Comparison of ENCODE assay signal across 12 cellular contexts in genomic region chr3:112302061-112302830, GRCh38. TPM values are rescaled to one million over a fixed set of nuclear protein-coding genes. Genes with fewer than 3 reads are reported as not detected.
DNase-seq lines count a peak whose midpoint lies in the region; ATAC-seq and TF ChIP-seq lines count a peak whose summit lies in the region.
"Had no signal": no experiment of that assay in that cellular context is flagged by ENCODE, and none has a peak within 500 bp of the region (broad histone marks: within the 10 kb centered on the region; RNA-seq: fewer than 3 reads in every experiment).

No MANE protein-coding gene starts in this region.

- H3K36me3 Mint-ChIP-seq in T-cell, result no peaks in the 10 kb centered on the region
- peaks cover 4% of the 10 kb centered on the region for H3K36me3 Mint-ChIP-seq in activated T-helper 2 cell treated with anti-CD3 and anti-CD28 coated beads, Interferon-gamma antibody, Interleukin-2, Interleukin-4, amounts not matched to agents 10 μg/mL and 5 μg/mL and 100 μg/mL, durations not matched to agents 14 hours and 24 hours and 36 hours (ENCODE audit: low read depth)

- H3K9me3 Mint-ChIP-seq in T-cell, result no peaks in the 10 kb centered on the region
- no peaks in the 10 kb centered on the region for H3K9me3 Mint-ChIP-seq in activated T-helper 2 cell treated with anti-CD3 and anti-CD28 coated beads, Interferon-gamma antibody, Interleukin-2, Interleukin-4, amounts not matched to agents 10 μg/mL and 5 μg/mL and 100 μg/mL, durations not matched to agents 14 hours and 24 hours and 36 hours
- H3K9me3 Mint-ChIP-seq: activated naive CD8-positive, alpha-beta T cell treated with anti-CD3 and anti-CD28 coated beads, Interleukin-2, amount 50 U/mL, for 24 hours had no signal

- H3K9me2 ChIP-seq in hepatocyte (replicated peaks; ENCODE audit: insufficient read depth), result no peaks in the 10 kb centered on the region

- H3K36me3 ChIP-seq in A673 (ENCODE audit: insufficient read depth, low read length, poor library complexity, severe bottlenecking) (no peaks in the 10 kb centered on the region), hepatocyte (replicated peaks; ENCODE audit: insufficient read depth, low read depth) (no peaks in the 10 kb centered on the region)
- H3K36me3 ChIP-seq: SJCRH30 had no signal

- peak overlapping the region; percentile 69 for H3K4me2 ChIP-seq in hepatocyte

- POLR2A ChIA-PET in A673 (lab: Charles Lee; ENCODE audit: low non-redundant PET) (no interaction called here), T-cell (lab: Charles Lee) (no interaction called here), GM10248 (lab: Yijun Ruan, JAX) (no interaction called here)

- no peaks in the 10 kb centered on the region for H4K20me1 ChIP-seq in hepatocyte (ENCODE audit: insufficient read depth, poor library complexity, severe bottlenecking)

- H3K79me2 ChIP-seq in hepatocyte, result no peaks in the 10 kb centered on the region

- CTCF ChIA-PET in A673 (lab: Charles Lee), result no interaction called here
- CTCF ChIA-PET in T-cell (lab: Charles Lee), result interaction anchor here (0.5 to 2.9 kb wide), 3 partner anchors 9 to 216 kb away, joined by 3 to 11 read pairs (median 3); no protein-coding TSS in a partner anchor
- CTCF ChIA-PET in GM10248 (lab: Yijun Ruan, JAX), result interaction anchor here (1.5 to 5.2 kb wide), 2 partner anchors 8 to 191 kb away, joined by 3 to 51 read pairs; partner anchors contain the start of gene SLC9C1

- H3K27me3 Mint-ChIP-seq in T-cell, result no peaks in the 10 kb centered on the region
- H3K27me3 Mint-ChIP-seq in activated T-helper 2 cell treated with anti-CD3 and anti-CD28 coated beads, Interferon-gamma antibody, Interleukin-2, Interleukin-4, amounts not matched to agents 10 μg/mL and 5 μg/mL and 100 μg/mL, durations not matched to agents 14 hours and 24 hours and 36 hours (ENCODE audit: low read depth), result no peaks in the 10 kb centered on the region
- H3K27me3 Mint-ChIP-seq: activated naive CD8-positive, alpha-beta T cell treated with anti-CD3 and anti-CD28 coated beads, Interleukin-2, amount 50 U/mL, for 24 hours had no signal

- H3K9me3 ChIP-seq in A673 (ENCODE audit: low read depth, low read length, poor library complexity, severe bottlenecking) (no peaks in the 10 kb centered on the region), hepatocyte (ENCODE audit: low read depth) (no peaks in the 10 kb centered on the region)
- H3K9me3 ChIP-seq: SJCRH30 had no signal

- peak overlapping the region; percentile 13 to 24 for H3K27ac Mint-ChIP-seq in T-cell
- no peak overlapping the region for H3K27ac Mint-ChIP-seq in activated T-helper 2 cell treated with anti-CD3 and anti-CD28 coated beads, Interferon-gamma antibody, Interleukin-2, Interleukin-4, amounts not matched to agents 10 μg/mL and 5 μg/mL and 100 μg/mL, durations not matched to agents 14 hours and 24 hours and 36 hours
- H3K27ac Mint-ChIP-seq: activated naive CD8-positive, alpha-beta T cell treated with anti-CD3 and anti-CD28 coated beads, Interleukin-2, amount 50 U/mL, for 24 hours had no signal

- ATAC-seq in T-cell (replicated peaks in 1 of 4) (no peak), foreskin keratinocyte (no peak)
- ATAC-seq: activated naive CD8-positive, alpha-beta T cell treated with anti-CD3 and anti-CD28 coated beads, Interleukin-2, amount 50 U/mL, for 24 hours had no signal

- TF ChIP-seq CTCF in A673 (conservative IDR thresholded peaks at IDR 0.05; ENCODE audit: low read depth, low read length) (no peak), hepatocyte (IDR thresholded peaks at IDR 0.05; ENCODE audit: poor library complexity) (no peak), foreskin keratinocyte (conservative IDR thresholded peaks at IDR 0.05) (no peak), GM10248 (IDR thresholded peaks at IDR 0.05; ENCODE audit: control extremely low read depth, extremely low read depth, low read depth, missing control alignments) (no peak)

- peak overlapping the region; percentile 40 for H3K4me3 ChIP-seq in A673 (ENCODE audit: low read depth, low read length, poor library complexity, severe bottlenecking)
- H3K4me3 ChIP-seq in hepatocyte, result peak overlapping the region; percentile 10
- H3K4me3 ChIP-seq: SJCRH30 had no signal

- no TSS peak for BruUV-seq in A673 (replicated peaks; lab: Mats Ljungman, UMichigan)

- peak; percentile 22 for DNase-seq in A673 (ENCODE audit: low spot score)
- peak; percentile 47 for DNase-seq in HT1080 (ENCODE audit: low read depth)
- no peak for DNase-seq in T-cell
- peak; percentile 79 for DNase-seq in hepatocyte (ENCODE audit: low spot score)
- no peak for DNase-seq in activated T-helper 2 cell treated with anti-CD3 and anti-CD28 coated beads, Interferon-gamma antibody, Interleukin-2, Interleukin-4, amounts not matched to agents 10 μg/mL and 5 μg/mL and 100 μg/mL, durations not matched to agents 14 hours and 24 hours and 36 hours (ENCODE audit: low spot score)
- no peak for DNase-seq in medulla oblongata (ENCODE audit: extremely low spot score)
- DNase-seq in foreskin keratinocyte, result no peak
- no peak for DNase-seq in GM10248 (ENCODE audit: extremely low spot score)
- DNase-seq: activated naive CD8-positive, alpha-beta T cell treated with anti-CD3 and anti-CD28 coated beads, Interleukin-2, amount 50 U/mL, for 24 hours had no signal

- H2AFZ ChIP-seq in hepatocyte, result peak overlapping the region; percentile 33

- H3K4me3 Mint-ChIP-seq in T-cell, result no peak overlapping the region
- H3K4me3 Mint-ChIP-seq in activated T-helper 2 cell treated with anti-CD3 and anti-CD28 coated beads, Interferon-gamma antibody, Interleukin-2, Interleukin-4, amounts not matched to agents 10 μg/mL and 5 μg/mL and 100 μg/mL, durations not matched to agents 14 hours and 24 hours and 36 hours (ENCODE audit: low read depth), result no peak overlapping the region
- H3K4me3 Mint-ChIP-seq: activated naive CD8-positive, alpha-beta T cell treated with anti-CD3 and anti-CD28 coated beads, Interleukin-2, amount 50 U/mL, for 24 hours had no signal

- intact Hi-C loops in A673 (cut with micrococcal nuclease; ENCODE audit: unreplicated experiment), result no loop called here
- intact Hi-C loops in activated T-helper 2 cell treated with anti-CD3 and anti-CD28 coated beads, Interferon-gamma antibody, Interleukin-2, Interleukin-4, amounts not matched to agents 10 μg/mL and 5 μg/mL and 100 μg/mL, durations not matched to agents 14 hours and 24 hours and 36 hours (cut with micrococcal nuclease), result loop anchor here (5.0 kb wide), 1 partner anchor 165 kb away; no protein-coding TSS in a partner anchor

- H3K27me3 ChIP-seq in A673 (replicated peaks; ENCODE audit: insufficient read depth, low read depth, low read length, poor library complexity) (no peaks in the 10 kb centered on the region), hepatocyte (no peaks in the 10 kb centered on the region), foreskin keratinocyte (no peaks in the 10 kb centered on the region)
- H3K27me3 ChIP-seq: SJCRH30 had no signal

- peaks cover 16 to 17% (median 16%) of the 10 kb centered on the region in 3 donors for H3K4me1 Mint-ChIP-seq in T-cell
- H3K4me1 Mint-ChIP-seq in activated T-helper 2 cell treated with anti-CD3 and anti-CD28 coated beads, Interferon-gamma antibody, Interleukin-2, Interleukin-4, amounts not matched to agents 10 μg/mL and 5 μg/mL and 100 μg/mL, durations not matched to agents 14 hours and 24 hours and 36 hours (ENCODE audit: low read depth), result peaks cover 21% of the 10 kb centered on the region

- H3K4me1 ChIP-seq in A673 (ENCODE audit: insufficient read depth, low read length, poor library complexity, severe bottlenecking), result peaks cover 25% of the 10 kb centered on the region
- H3K4me1 ChIP-seq in hepatocyte (ENCODE audit: insufficient read depth), result peaks cover 26% of the 10 kb centered on the region
- H3K4me1 ChIP-seq in foreskin keratinocyte, result no peaks in the 10 kb centered on the region
- H3K4me1 ChIP-seq: SJCRH30 had no signal

- H3K27ac ChIP-seq in A673 (ENCODE audit: low read depth, low read length, poor library complexity, severe bottlenecking) (peak overlapping the region; percentile 9), hepatocyte (peak overlapping the region; percentile 90), foreskin keratinocyte (no peak overlapping the region)
- H3K27ac ChIP-seq: C4-2B, SJCRH30 had no signal

- WGBS in hepatocyte (ENCODE audit: low lambda C conversion rate, missing lambda C conversion rate), result 45% methylated on average over 11 of the region's 11 CpGs

RNA-seq across cellular contexts. Expression of gene SLC9C1, which starts 8.2 kb away (rescaled TPM):
- total RNA-seq in A673 (2021) (not detected in 2 replicates), T-cell (not detected), hepatocyte (0.03 and 0.72 TPM in 2 replicates), foreskin keratinocyte (not detected in 2 replicates)
- total RNA-seq in HT1080 (2014; rRNA removed; shearing (Covaris generic)), result not detected in 2 replicates
- not detected in 2 replicates for polyA plus RNA-seq in HT1080 (2015; cell fraction: cytosol; rRNA removed)
- polyA plus RNA-seq in HT1080 (2015; cell fraction: nucleus; rRNA removed), result not detected in 2 replicates
- polyA plus RNA-seq in hepatocyte (0.30 TPM in 1 of 2 replicates, not detected in the other), foreskin keratinocyte (not detected in 2 replicates)
- 0.37 TPM in 1 of 2 replicates, not detected in the other for total RNA-seq in activated T-helper 2 cell treated with anti-CD3 and anti-CD28 coated beads, Interferon-gamma antibody, Interleukin-2, Interleukin-4, amounts not matched to agents 10 μg/mL and 5 μg/mL and 100 μg/mL, durations not matched to agents 14 hours and 24 hours and 36 hours
- total RNA-seq: activated CD8-positive, alpha-beta memory T cell treated with anti-CD3 and anti-CD28 coated beads for 36 hours; SJCRH30 had no signal

RNA-seq across cellular contexts. Expression of gene CD200, which starts 30.7 kb away (rescaled TPM):
- not detected in 2 replicates for total RNA-seq in A673 (2021)
- total RNA-seq in HT1080 (2014; rRNA removed; shearing (Covaris generic)), result not detected in 2 replicates
- 0.21 and 0.30 TPM in 2 replicates for polyA plus RNA-seq in HT1080 (2015; cell fraction: cytosol; rRNA removed)
- 0.10 and 0.16 TPM in 2 replicates for polyA plus RNA-seq in HT1080 (2015; cell fraction: nucleus; rRNA removed)
- total RNA-seq in T-cell, result 1 to 10 TPM; 1.3 to 4.6 (median 2.2) TPM
- 6.7 and 12.6 TPM in 2 replicates for total RNA-seq in hepatocyte
- 14.2 and 16.8 TPM in 2 replicates for polyA plus RNA-seq in hepatocyte
- total RNA-seq in activated T-helper 2 cell treated with anti-CD3 and anti-CD28 coated beads, Interferon-gamma antibody, Interleukin-2, Interleukin-4, amounts not matched to agents 10 μg/mL and 5 μg/mL and 100 μg/mL, durations not matched to agents 14 hours and 24 hours and 36 hours, result 60.3 and 63.3 TPM in 2 replicates
- total RNA-seq in foreskin keratinocyte, result 0.11 and 0.14 TPM in 2 replicates
- polyA plus RNA-seq in foreskin keratinocyte, result 0.03 and 0.12 TPM in 2 replicates
- total RNA-seq: SJCRH30 had no signal

Comparison
In these comparisons a context has a peak if more than half of its experiments do, and no peak if none do; other contexts are left out.
1. DNase-seq: peak in A673 (single experiment), HT1080 (single experiment) and hepatocyte (single experiment); none in T-cell (0 of 34), activated T-helper 2 cell treated with anti-CD3 and anti-CD28 coated beads, Interferon-gamma antibody, Interleukin-2, Interleukin-4, amounts not matched to agents 10 μg/mL and 5 μg/mL and 100 μg/mL, durations not matched to agents 14 hours and 24 hours and 36 hours (single experiment), medulla oblongata (single experiment), foreskin keratinocyte (0 of 2) and GM10248 (single experiment).